Comparison of ENCODE assay signal across 8 cellular contexts in genomic region chrX:129522184-129523059, GRCh38. TPM values are rescaled to one million over a fixed set of nuclear protein-coding genes. Genes with fewer than 3 reads are reported as not detected.
A peak's percentile ranks its signal among the peaks of the same experiment; 100 is the strongest.
DNase-seq lines count a peak whose midpoint lies in the region; ATAC-seq and TF ChIP-seq lines count a peak whose summit lies in the region.

No MANE protein-coding gene starts in this region.

- H3K4me1 Mint-ChIP-seq in T-helper 2 cell treated with Interferon-gamma antibody and Interleukin-4, amounts not matched to agents 5 μg/mL and 100 μg/mL, for 36 hours (ENCODE audit: low read depth), result peaks cover 5% of the 10 kb centered on the region
- no peaks in the 10 kb centered on the region for H3K4me1 Mint-ChIP-seq in activated T-helper 1 cell treated with anti-CD3 and anti-CD28 coated beads, Interleukin-12 subunit alpha, Interleukin-12 subunit beta, Interleukin-2, Interleukin-4 antibody, amounts not matched to agents 30 ng/mL and 10 ng/mL and 1 ng/mL, durations not matched to agents 14 hours and 24 hours and 36 hours (ENCODE audit: low read depth)
- peaks cover 5 to 6% of the 10 kb centered on the region in 2 donors for H3K4me1 Mint-ChIP-seq in natural killer cell treated with Interleukin-12 subunit alpha and Interleukin-12 subunit beta and Interleukin-15 and Interleukin-18, amount 100 ng/mL, for 72 hours (ENCODE audit: low read depth in 2 of 2)

- TF ChIP-seq POLR2A in erythroblast (IDR thresholded peaks at IDR 0.05; ENCODE audit: low read length), result no peak

- no peaks in the 10 kb centered on the region for H3K9me3 Mint-ChIP-seq in T-helper 2 cell treated with Interferon-gamma antibody and Interleukin-4, amounts not matched to agents 5 μg/mL and 100 μg/mL, for 36 hours
- no peaks in the 10 kb centered on the region for H3K9me3 Mint-ChIP-seq in activated T-helper 1 cell treated with anti-CD3 and anti-CD28 coated beads, Interleukin-12 subunit alpha, Interleukin-12 subunit beta, Interleukin-2, Interleukin-4 antibody, amounts not matched to agents 30 ng/mL and 10 ng/mL and 1 ng/mL, durations not matched to agents 14 hours and 24 hours and 36 hours
- H3K9me3 Mint-ChIP-seq in natural killer cell treated with Interleukin-12 subunit alpha and Interleukin-12 subunit beta and Interleukin-15 and Interleukin-18, amount 100 ng/mL, for 72 hours, result no peaks in the 10 kb centered on the region

- peak in 1 of 2 donors; percentile 40 for ATAC-seq in natural killer cell treated with Interleukin-12 subunit alpha and Interleukin-12 subunit beta and Interleukin-15 and Interleukin-18, amount 100 ng/mL, for 72 hours
- no peak for ATAC-seq in HG03521 (IDR thresholded peaks at IDR 0.05; ENCODE audit: unreplicated experiment)

- H3K27ac Mint-ChIP-seq in T-helper 2 cell treated with Interferon-gamma antibody and Interleukin-4, amounts not matched to agents 5 μg/mL and 100 μg/mL, for 36 hours, result no peak overlapping the region
- no peak overlapping the region for H3K27ac Mint-ChIP-seq in activated T-helper 1 cell treated with anti-CD3 and anti-CD28 coated beads, Interleukin-12 subunit alpha, Interleukin-12 subunit beta, Interleukin-2, Interleukin-4 antibody, amounts not matched to agents 30 ng/mL and 10 ng/mL and 1 ng/mL, durations not matched to agents 14 hours and 24 hours and 36 hours
- H3K27ac Mint-ChIP-seq in natural killer cell treated with Interleukin-12 subunit alpha and Interleukin-12 subunit beta and Interleukin-15 and Interleukin-18, amount 100 ng/mL, for 72 hours, result no peak overlapping the region

- no peak for DNase-seq in T-helper 2 cell treated with Interferon-gamma antibody and Interleukin-4, amounts not matched to agents 5 μg/mL and 100 μg/mL, for 36 hours (ENCODE audit: low spot score)
- DNase-seq in T-helper 2 cell, result no peak
- peak; percentile 5 for DNase-seq in NCI-H1417 treated with DMSO at 0.1 percent for 48 hours (lab: John Stamatoyannopoulos, UW)
- DNase-seq in activated T-helper 1 cell treated with anti-CD3 and anti-CD28 coated beads, Interleukin-12 subunit alpha, Interleukin-12 subunit beta, Interleukin-2, Interleukin-4 antibody, amounts not matched to agents 30 ng/mL and 10 ng/mL and 1 ng/mL, durations not matched to agents 14 hours and 24 hours and 36 hours (ENCODE audit: low spot score), result no peak
- DNase-seq in fibroblast of the conjunctiva (ENCODE audit: low read depth), result peak; percentile 36
- DNase-seq in natural killer cell treated with Interleukin-12 subunit alpha and Interleukin-12 subunit beta and Interleukin-15 and Interleukin-18, amount 100 ng/mL, for 72 hours (ENCODE audit: low spot score), result no peak
- DNase-seq in erythroblast (lab: John Stamatoyannopoulos, UW), result no peak

- peak overlapping the region; percentile 66 for H3K4me3 Mint-ChIP-seq in T-helper 2 cell treated with Interferon-gamma antibody and Interleukin-4, amounts not matched to agents 5 μg/mL and 100 μg/mL, for 36 hours
- H3K4me3 Mint-ChIP-seq in activated T-helper 1 cell treated with anti-CD3 and anti-CD28 coated beads, Interleukin-12 subunit alpha, Interleukin-12 subunit beta, Interleukin-2, Interleukin-4 antibody, amounts not matched to agents 30 ng/mL and 10 ng/mL and 1 ng/mL, durations not matched to agents 14 hours and 24 hours and 36 hours, result peak overlapping the region; percentile 75
- H3K4me3 Mint-ChIP-seq in natural killer cell treated with Interleukin-12 subunit alpha and Interleukin-12 subunit beta and Interleukin-15 and Interleukin-18, amount 100 ng/mL, for 72 hours, result peak overlapping the region; percentile 77

- H3K27me3 Mint-ChIP-seq in T-helper 2 cell treated with Interferon-gamma antibody and Interleukin-4, amounts not matched to agents 5 μg/mL and 100 μg/mL, for 36 hours (ENCODE audit: low read depth), result peaks cover 43% of the 10 kb centered on the region
- H3K27me3 Mint-ChIP-seq in activated T-helper 1 cell treated with anti-CD3 and anti-CD28 coated beads, Interleukin-12 subunit alpha, Interleukin-12 subunit beta, Interleukin-2, Interleukin-4 antibody, amounts not matched to agents 30 ng/mL and 10 ng/mL and 1 ng/mL, durations not matched to agents 14 hours and 24 hours and 36 hours (ENCODE audit: insufficient read depth), result peaks cover 26% of the 10 kb centered on the region
- H3K27me3 Mint-ChIP-seq in natural killer cell treated with Interleukin-12 subunit alpha and Interleukin-12 subunit beta and Interleukin-15 and Interleukin-18, amount 100 ng/mL, for 72 hours, result peaks cover 21 to 23% of the 10 kb centered on the region in 2 donors

- no peaks in the 10 kb centered on the region for H3K36me3 Mint-ChIP-seq in T-helper 2 cell treated with Interferon-gamma antibody and Interleukin-4, amounts not matched to agents 5 μg/mL and 100 μg/mL, for 36 hours (ENCODE audit: low read depth)
- H3K36me3 Mint-ChIP-seq in activated T-helper 1 cell treated with anti-CD3 and anti-CD28 coated beads, Interleukin-12 subunit alpha, Interleukin-12 subunit beta, Interleukin-2, Interleukin-4 antibody, amounts not matched to agents 30 ng/mL and 10 ng/mL and 1 ng/mL, durations not matched to agents 14 hours and 24 hours and 36 hours (ENCODE audit: low read depth), result no peaks in the 10 kb centered on the region
- H3K36me3 Mint-ChIP-seq in natural killer cell treated with Interleukin-12 subunit alpha and Interleukin-12 subunit beta and Interleukin-15 and Interleukin-18, amount 100 ng/mL, for 72 hours, result no peaks in the 10 kb centered on the region

- intact Hi-C loops in activated T-helper 1 cell treated with anti-CD3 and anti-CD28 coated beads, Interleukin-12 subunit alpha, Interleukin-12 subunit beta, Interleukin-2, Interleukin-4 antibody, amounts not matched to agents 30 ng/mL and 10 ng/mL and 1 ng/mL, durations not matched to agents 14 hours and 24 hours and 36 hours (cut with micrococcal nuclease), result no loop called here

RNA-seq across cellular contexts. Expression of gene SMARCA1, which starts 0.9 kb away (rescaled TPM):
- total RNA-seq in activated T-helper 1 cell treated with anti-CD3 and anti-CD28 coated beads, Interleukin-12 subunit alpha, Interleukin-12 subunit beta, Interleukin-2, Interleukin-4 antibody, amounts not matched to agents 30 ng/mL and 10 ng/mL and 1 ng/mL, durations not matched to agents 14 hours and 24 hours and 36 hours, result not detected in 2 replicates
- total RNA-seq in natural killer cell treated with Interleukin-12 subunit alpha and Interleukin-12 subunit beta and Interleukin-15 and Interleukin-18, amount 100 ng/mL, for 72 hours, result not detected

RNA-seq across cellular contexts. Expression of gene OCRL, which starts 17.6 kb away (rescaled TPM):
- 3.8 and 4.1 TPM in 2 replicates for total RNA-seq in activated T-helper 1 cell treated with anti-CD3 and anti-CD28 coated beads, Interleukin-12 subunit alpha, Interleukin-12 subunit beta, Interleukin-2, Interleukin-4 antibody, amounts not matched to agents 30 ng/mL and 10 ng/mL and 1 ng/mL, durations not matched to agents 14 hours and 24 hours and 36 hours
- total RNA-seq in natural killer cell treated with Interleukin-12 subunit alpha and Interleukin-12 subunit beta and Interleukin-15 and Interleukin-18, amount 100 ng/mL, for 72 hours, result 1 to 10 TPM; 3.5 to 4.9 TPM

Comparison
In these comparisons a context has a peak if more than half of its experiments do, and no peak if none do; other contexts are left out.
1. DNase-seq: peak in NCI-H1417 treated with DMSO at 0.1 percent for 48 hours (single experiment) and fibroblast of the conjunctiva (single experiment); none in T-helper 2 cell treated with Interferon-gamma antibody and Interleukin-4, amounts not matched to agents 5 μg/mL and 100 μg/mL, for 36 hours (single experiment), T-helper 2 cell (0 of 5), activated T-helper 1 cell treated with anti-CD3 and anti-CD28 coated beads, Interleukin-12 subunit alpha, Interleukin-12 subunit beta, Interleukin-2, Interleukin-4 antibody, amounts not matched to agents 30 ng/mL and 10 ng/mL and 1 ng/mL, durations not matched to agents 14 hours and 24 hours and 36 hours (single experiment), natural killer cell treated with Interleukin-12 subunit alpha and Interleukin-12 subunit beta and Interleukin-15 and Interleukin-18, amount 100 ng/mL, for 72 hours (single experiment) and erythroblast (0 of 2).
2. Peak in every context shown above with its lines, with median percentiles within 50 percentile points of each other: H3K4me3 Mint-ChIP-seq.